1 cellular context compared by ENCODE assay signal in genomic region chr9:137575725-137576411, GRCh38.
TF ChIP-seq lines count a peak whose summit lies in the region.

No MANE protein-coding gene starts in this region.

TF ChIP-seq in GM12878, 131 proteins besides CTCF, POLR2A, EP300 and RAD21:
- TF ChIP-seq TCF12 (IDR thresholded peaks at IDR 0.05; ENCODE audit: low read depth, low read length) (no peak), FOXK2 (IDR thresholded peaks at IDR 0.05) (peak; percentile 54), RUNX3 (IDR thresholded peaks at IDR 0.05; ENCODE audit: low read length) (peak; percentile 69; the same call in 1 of the 2 replicates), EED (IDR thresholded peaks at IDR 0.05; ENCODE audit: low read depth) (0 out of 2 replicates have a peak, but pooled peaks have one; percentile 16), BHLHE40 (IDR thresholded peaks at IDR 0.05; ENCODE audit: borderline replicate concordance in 1 of 2, low read depth in 2 of 2, low read length in 1 of 2) (peak in 1 of 2 experiments; percentile 45; a peak in 1 of 4 replicates), NFIC (IDR thresholded peaks at IDR 0.05; ENCODE audit: low read depth, low read length) (no peak), BCLAF1 (IDR thresholded peaks at IDR 0.05) (no peak), RCOR1 (conservative IDR thresholded peaks at IDR 0.05; ENCODE audit: low read depth, low read length) (no peak), ZBTB40 (IDR thresholded peaks at IDR 0.05; ENCODE audit: borderline replicate concordance) (no peak), ZZZ3 (IDR thresholded peaks at IDR 0.05; ENCODE audit: control insufficient read depth, insufficient read length, low read depth) (no peak), SMC3 (IDR thresholded peaks at IDR 0.05; ENCODE audit: borderline replicate concordance, low read length) (peak; percentile 12; the same call in 1 of the 2 replicates), MXI1 (IDR thresholded peaks at IDR 0.05; ENCODE audit: low read depth, low read length) (peak; percentile 42; the same call in 1 of the 2 replicates), ATF3 (IDR thresholded peaks at IDR 0.05; ENCODE audit: borderline replicate concordance, extremely low read depth, low read depth, low read length) (no peak), PKNOX1 (IDR thresholded peaks at IDR 0.05) (peak; percentile 52; the same call in 1 of the 2 replicates), SREBF2 (IDR thresholded peaks at IDR 0.05; ENCODE audit: low read length) (no peak), PAX5 (IDR thresholded peaks at IDR 0.05; ENCODE audit: borderline replicate concordance, low read depth, low read length) (peak; percentile 85), ATF2 (IDR thresholded peaks at IDR 0.05; ENCODE audit: low read length) (no peak), RB1 (IDR thresholded peaks at IDR 0.05; ENCODE audit: borderline replicate concordance) (no peak), BACH1 (IDR thresholded peaks at IDR 0.05; ENCODE audit: borderline replicate concordance) (0 out of 2 replicates have a peak, but pooled peaks have one; percentile 8), MEF2B (IDR thresholded peaks at IDR 0.05; ENCODE audit: partially characterized antibody, poor library complexity, severe bottlenecking) (peak; percentile 11)
